ENCODE assay signal across 18 cellular contexts in genomic region chr9:123615381-123615780, GRCh38.
A peak's percentile ranks its signal among the peaks of the same experiment; 100 is the strongest.
DNase-seq lines count a peak whose midpoint lies in the region; ATAC-seq and TF ChIP-seq lines count a peak whose summit lies in the region.
"Had no signal": no experiment of that assay in that cellular context is flagged by ENCODE, and none has a peak within 500 bp of the region (broad histone marks: within the 10 kb centered on the region; RNA-seq: fewer than 3 reads in every experiment).

No MANE protein-coding gene starts in this region.

- H3K9me2 ChIP-seq in MM.1S (replicated peaks; ENCODE audit: insufficient read depth, low read length), result no peaks in the 10 kb centered on the region

- H4K20me1 ChIP-seq in MM.1S (ENCODE audit: insufficient read depth, low read length), result no peaks in the 10 kb centered on the region

- H3K4me1 Mint-ChIP-seq in activated naive CD4-positive, alpha-beta T cell treated with anti-CD3 and anti-CD28 coated beads for 36 hours (ENCODE audit: low read depth), result peaks cover 2% of the 10 kb centered on the region
- H3K4me1 Mint-ChIP-seq: CD8-positive, alpha-beta memory T cell had no signal

- no peak overlapping the region for H3K27ac ChIP-seq in MM.1S (ENCODE audit: low read length)
- H3K27ac ChIP-seq: left ventricle myocardium inferior, right lobe of liver, upper lobe of right lung had no signal

- no peak overlapping the region for H2AFZ ChIP-seq in MM.1S (ENCODE audit: low read length)

- H3F3A ChIP-seq in MM.1S (ENCODE audit: insufficient read depth, low read length), result no peaks in the 10 kb centered on the region

- no peak for ATAC-seq in HG02623 (IDR thresholded peaks at IDR 0.05; ENCODE audit: unreplicated experiment)
- ATAC-seq: right lobe of liver, upper lobe of right lung had no signal

- no peaks in the 10 kb centered on the region for H3K9me3 ChIP-seq in MM.1S (replicated peaks; ENCODE audit: insufficient read depth, low read length)
- H3K9me3 ChIP-seq: left ventricle myocardium inferior, right lobe of liver, upper lobe of right lung had no signal

- no peak overlapping the region for H3K4me2 ChIP-seq in MM.1S (ENCODE audit: low read depth, low read length)

- H3K36me3 ChIP-seq in MM.1S (replicated peaks; ENCODE audit: insufficient read depth, low read length), result no peaks in the 10 kb centered on the region
- H3K36me3 ChIP-seq: left ventricle myocardium inferior, right lobe of liver, upper lobe of right lung had no signal

- DNase-seq in activated naive CD4-positive, alpha-beta T cell treated with anti-CD3 and anti-CD28 coated beads for 36 hours, result peak; percentile 30
- no peak for DNase-seq in activated naive CD4-positive, alpha-beta T cell (lab: John Stamatoyannopoulos, UW)
- DNase-seq in MM.1S, result peak; percentile 27
- peak; percentile 13 for DNase-seq in SK-MEL-5 (ENCODE audit: low read depth, low spot score)
- DNase-seq in globus pallidus (ENCODE audit: low spot score), result no peak
- DNase-seq in DMS79 (lab: John Stamatoyannopoulos, UW), result no peak
- no peak for DNase-seq in midbrain (lab: John Stamatoyannopoulos, UW)
- DNase-seq: activated CD4-positive, alpha-beta T cell treated with anti-CD3 and anti-CD28 coated beads for 4 hours; aorta; CD8-positive, alpha-beta memory T cell; effector memory CD4-positive, alpha-beta T cell; left ventricle myocardium inferior; NCI-H187; occipital lobe; right lobe of liver; SW 1271; upper lobe of right lung had no signal

- H3K27ac Mint-ChIP-seq in activated naive CD4-positive, alpha-beta T cell treated with anti-CD3 and anti-CD28 coated beads for 36 hours, result no peak overlapping the region

- H3K9ac ChIP-seq in MM.1S (ENCODE audit: low read length), result no peak overlapping the region

- H3K4me1 ChIP-seq in MM.1S (ENCODE audit: low read length), result peaks cover 22% of the 10 kb centered on the region
- H3K4me1 ChIP-seq: right lobe of liver, upper lobe of right lung had no signal

- no peaks in the 10 kb centered on the region for H3K79me2 ChIP-seq in MM.1S (ENCODE audit: low read length)

- CTCF ChIA-PET in activated naive CD4-positive, alpha-beta T cell treated with anti-CD3 and anti-CD28 coated beads for 36 hours (lab: Charles Lee), result no interaction called here

- in situ Hi-C loops in SK-MEL-5 (cut with HindIII; ENCODE audit: low pct_unique_long_range_greater_than_20kb, low sequenced_read_pairs), result no loop called here

- no peak overlapping the region for H3K4me3 ChIP-seq in MM.1S (ENCODE audit: low read length)
- H3K4me3 ChIP-seq: left ventricle myocardium inferior, right lobe of liver, upper lobe of right lung had no signal

- H3K4me3 Mint-ChIP-seq in activated naive CD4-positive, alpha-beta T cell treated with anti-CD3 and anti-CD28 coated beads for 36 hours, result no peak overlapping the region
- H3K4me3 Mint-ChIP-seq: CD8-positive, alpha-beta memory T cell had no signal

- no peak for TF ChIP-seq CTCF in MM.1S (IDR thresholded peaks at IDR 0.05; ENCODE audit: low read length)

- no peaks in the 10 kb centered on the region for H3K9me3 Mint-ChIP-seq in activated naive CD4-positive, alpha-beta T cell treated with anti-CD3 and anti-CD28 coated beads for 36 hours
- H3K9me3 Mint-ChIP-seq: CD8-positive, alpha-beta memory T cell had no signal

- no peaks in the 10 kb centered on the region for H3K27me3 ChIP-seq in MM.1S (replicated peaks; ENCODE audit: insufficient read depth, low read length)
- H3K27me3 ChIP-seq: right lobe of liver, upper lobe of right lung had no signal

- H3K36me3 Mint-ChIP-seq in activated naive CD4-positive, alpha-beta T cell treated with anti-CD3 and anti-CD28 coated beads for 36 hours (ENCODE audit: low read depth), result peaks cover 2% of the 10 kb centered on the region

- intact Hi-C loops in activated naive CD4-positive, alpha-beta T cell treated with anti-CD3 and anti-CD28 coated beads for 36 hours (cut with micrococcal nuclease), result no loop called here

- H3K27me3 Mint-ChIP-seq in activated naive CD4-positive, alpha-beta T cell treated with anti-CD3 and anti-CD28 coated beads for 36 hours (ENCODE audit: low read depth), result no peaks in the 10 kb centered on the region
- H3K27me3 Mint-ChIP-seq: CD8-positive, alpha-beta memory T cell had no signal

Comparison
In these comparisons a context has a peak if more than half of its experiments do, and no peak if none do; other contexts are left out.
1. DNase-seq: peak in activated naive CD4-positive, alpha-beta T cell treated with anti-CD3 and anti-CD28 coated beads for 36 hours (single experiment), MM.1S (single experiment) and SK-MEL-5 (single experiment); none in activated naive CD4-positive, alpha-beta T cell (0 of 4), globus pallidus (single experiment), DMS79 (single experiment) and midbrain (single experiment).